23 cellular contexts compared by ENCODE assay signal in the genomic region with DNA sequence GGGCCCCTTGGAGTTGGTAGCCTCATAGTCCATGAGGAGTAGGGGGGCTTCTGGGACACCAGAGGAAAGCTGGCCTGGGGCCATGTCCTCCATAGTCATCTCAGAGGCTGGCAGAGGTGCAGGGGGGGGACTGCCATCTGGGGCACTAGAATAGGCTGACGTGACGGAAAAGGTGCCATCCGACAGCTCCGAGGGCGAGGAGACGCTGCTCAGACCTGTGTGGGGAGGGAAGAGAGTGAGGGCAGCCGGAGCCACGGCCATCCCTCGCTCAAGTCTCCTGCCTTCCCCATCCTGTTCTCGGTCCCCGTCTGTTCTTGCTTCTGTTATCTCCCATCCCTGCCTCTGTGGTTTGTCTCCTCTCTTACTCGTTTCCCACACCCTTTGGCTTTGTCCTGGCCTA. TPM values are rescaled to one million over a fixed set of nuclear protein-coding genes. Genes with fewer than 3 reads are reported as not detected.
DNase-seq lines count a peak whose midpoint lies in the region; ATAC-seq, FAIRE-seq and TF ChIP-seq lines count a peak whose summit lies in the region.
"Had no signal": no experiment of that assay in that cellular context is flagged by ENCODE, and none has a peak within 500 bp of the region (broad histone marks: within the 10 kb centered on the region; RNA-seq: fewer than 3 reads in every experiment).

No MANE protein-coding gene starts in this region.

- ATAC-seq in A549 (no peak), GM19035 (IDR thresholded peaks at IDR 0.05; ENCODE audit: unreplicated experiment) (no peak)
- ATAC-seq: CD8-positive, alpha-beta T cell; esophagus mucosa; left cardiac atrium had no signal

- H3K4me2 ChIP-seq in A549 (no peak overlapping the region), H9 (ENCODE audit: insufficient read depth, insufficient read length, low read length) (peak overlapping the region; percentile 4), endothelial cell of umbilical vein (ENCODE audit: insufficient read depth, low read length) (no peak overlapping the region)

- no peak overlapping the region for H2BK120ac ChIP-seq in H9 (ENCODE audit: low read depth, low read length, poor library complexity, severe bottlenecking)

- no peak for TF ChIP-seq POLR2A in A549 (IDR thresholded peaks at IDR 0.05; ENCODE audit: low read length)
- TF ChIP-seq POLR2A in endothelial cell of umbilical vein (IDR thresholded peaks at IDR 0.05; ENCODE audit: low read depth, low read length): no peak

- intact Hi-C loops in endothelial cell of umbilical vein (cut with micrococcal nuclease): no loop called here

- peak overlapping the region in 1 of 2 experiments; percentile 73; a peak in 4 of 5 replicates for H3K4me3 Mint-ChIP-seq in H9
- H3K4me3 Mint-ChIP-seq: activated CD4-positive, alpha-beta T cell treated with anti-CD3 and anti-CD28 coated beads, Interleukin-2, amount 10 ng/mL, durations not matched to agents 24 days and 14 days; CD8-positive, alpha-beta T cell; central memory CD8-positive, alpha-beta T cell had no signal

- no peak overlapping the region for H3K23ac ChIP-seq in H9 (ENCODE audit: insufficient read length, low read depth, low read length)

- no peak for TF ChIP-seq EP300 in A549 (IDR thresholded peaks at IDR 0.05)

- peaks cover 43% of the 10 kb centered on the region for H3K27me3 Mint-ChIP-seq in H9 (ENCODE audit: low read depth)
- H3K27me3 Mint-ChIP-seq: activated CD4-positive, alpha-beta T cell treated with anti-CD3 and anti-CD28 coated beads, Interleukin-2, amount 10 ng/mL, durations not matched to agents 24 days and 14 days; central memory CD8-positive, alpha-beta T cell had no signal

- no peak for TF ChIP-seq CTCF in A549 (IDR thresholded peaks at IDR 0.05)
- TF ChIP-seq CTCF in H9 (conservative IDR thresholded peaks at IDR 0.05): no peak
- no peak for TF ChIP-seq CTCF in endothelial cell of umbilical vein (IDR thresholded peaks at IDR 0.05; ENCODE audit: extremely low read depth in 1 of 2, insufficient read depth in 1 of 2, low read depth in 1 of 2, low read length in 2 of 2)
- TF ChIP-seq CTCF in neutrophil (IDR thresholded peaks at IDR 0.05): no peak
- no peak for TF ChIP-seq CTCF in BE2C (IDR thresholded peaks at IDR 0.05; ENCODE audit: low read depth, low read length)

- H3K9me1 ChIP-seq in endothelial cell of umbilical vein (replicated peaks; ENCODE audit: control insufficient read depth, extremely low read depth, insufficient read depth, low read length): no peaks in the 10 kb centered on the region

- H2BK12ac ChIP-seq in H9 (ENCODE audit: insufficient read length, low read depth, low read length): no peak overlapping the region

- H3K4me3 ChIP-seq in A549 (no peak overlapping the region), endothelial cell of umbilical vein (replicated peaks in 1 of 3; ENCODE audit: insufficient read depth in 1 of 3, low read depth in 1 of 3, low read length in 3 of 3) (no peak overlapping the region), neutrophil (ENCODE audit: low read depth in 1 of 2, low read length in 1 of 2) (no peak overlapping the region), BE2C (ENCODE audit: low read depth, low read length) (no peak overlapping the region)
- H3K4me3 ChIP-seq: testis had no signal

- dilution Hi-C loops in endothelial cell of umbilical vein (cut with MboI; ENCODE audit: extremely low pct_ligation_motif_present, low sequenced_read_pairs): no loop called here

- peaks cover 31% of the 10 kb centered on the region in 2 experiments for H3K4me1 Mint-ChIP-seq in H9

- POLR2A ChIA-PET in A549 (lab: Yijun Ruan, JAX): no interaction called here
- POLR2A ChIA-PET in endothelial cell of umbilical vein (lab: Charles Lee): no interaction called here

- H2BK15ac ChIP-seq in H9 (ENCODE audit: low read depth, low read length): no peak overlapping the region

- H3K79me2 ChIP-seq in H9 (ENCODE audit: insufficient read depth, low read length) (peaks cover 2% of the 10 kb centered on the region; the same call in 1 of the 2 replicates), endothelial cell of umbilical vein (ENCODE audit: control insufficient read depth, insufficient read depth, low read length) (peaks cover 4% of the 10 kb centered on the region)

- no peaks in the 10 kb centered on the region for H3K9me3 Mint-ChIP-seq in H9
- H3K9me3 Mint-ChIP-seq: activated CD4-positive, alpha-beta T cell treated with anti-CD3 and anti-CD28 coated beads, Interleukin-2, amount 10 ng/mL, durations not matched to agents 24 days and 14 days; CD8-positive, alpha-beta T cell; central memory CD8-positive, alpha-beta T cell had no signal

- no peak for DNase-seq in A549 (ENCODE audit: low read depth in 1 of 2, low spot score in 1 of 2)
- no peak for DNase-seq in H9
- DNase-seq in endothelial cell of umbilical vein (ENCODE audit: low read depth, low spot score): no peak
- no peak for DNase-seq in NCI-H2029 (lab: John Stamatoyannopoulos, UW)
- no peak for DNase-seq in BE2C
- DNase-seq: activated CD4-positive, alpha-beta T cell treated with anti-CD3 and anti-CD28 coated beads, Interleukin-2, amount 10 ng/mL, durations not matched to agents 24 days and 14 days; activated effector memory CD4-positive, alpha-beta T cell treated with Interleukin-2 at 50 U/mL for 16 hours; CD8-positive, alpha-beta T cell; DMS79; KG1; left cardiac atrium; midbrain; NCI-H1930; NCI-H345; NCI-H82; OCI-M1; testis had no signal

- H3K9ac ChIP-seq in H9 (ENCODE audit: extremely low read depth, insufficient read length, low read length) (no peak overlapping the region), endothelial cell of umbilical vein (replicated peaks; ENCODE audit: extremely low read depth, insufficient read depth, low read length) (no peak overlapping the region)

- H3T11ph ChIP-seq in H9 (ENCODE audit: low read length): no peak overlapping the region

- TSS peak; percentile 1 for BruUV-seq in endothelial cell of umbilical vein (replicated peaks; lab: Mats Ljungman, UMichigan)

- H3K4me1 ChIP-seq in A549: peaks cover 15% of the 10 kb centered on the region
- H3K4me1 ChIP-seq in H9 (ENCODE audit: insufficient read depth, low read length): peaks cover 10% of the 10 kb centered on the region; the same call in 1 of the 2 replicates
- H3K4me1 ChIP-seq in endothelial cell of umbilical vein (ENCODE audit: control insufficient read depth, extremely low read depth, insufficient read depth, low read length): peaks cover 16% of the 10 kb centered on the region
- peaks cover 37 to 40% of the 10 kb centered on the region in 2 experiments for H3K4me1 ChIP-seq in neutrophil (ENCODE audit: control insufficient read depth in 1 of 2, insufficient read depth in 1 of 2, low read depth in 1 of 2, low read length in 1 of 2)
- H3K4me1 ChIP-seq in BE2C: no peaks in the 10 kb centered on the region

- no peaks in the 10 kb centered on the region for H3K79me1 ChIP-seq in H9 (ENCODE audit: insufficient read depth, low read depth, low read length, poor library complexity, severe bottlenecking)

- H2AFZ ChIP-seq in H9 (ENCODE audit: low read length) (no peak overlapping the region), endothelial cell of umbilical vein (ENCODE audit: low read depth, low read length) (no peak overlapping the region)

- peaks cover 15% of the 10 kb centered on the region for H3K23me2 ChIP-seq in H9 (ENCODE audit: insufficient read length, low read depth, low read length, poor library complexity, severe bottlenecking)

- no peak overlapping the region for H2BK20ac ChIP-seq in H9 (ENCODE audit: low read depth, low read length, poor library complexity, severe bottlenecking)

- H3K4ac ChIP-seq in H9 (ENCODE audit: low read depth, low read length): no peak overlapping the region

- FAIRE-seq in A549 (lab: Jason Lieb, UNC): no peak
- no peak for FAIRE-seq in endothelial cell of umbilical vein (lab: Jason Lieb, UNC)
- FAIRE-seq: GM12892, H1 had no signal

- no peak overlapping the region for H4K91ac ChIP-seq in H9 (ENCODE audit: insufficient read length, low read depth, low read length)

- H4K20me1 ChIP-seq in H9 (ENCODE audit: control insufficient read depth, insufficient read depth, insufficient read length) (no peaks in the 10 kb centered on the region), endothelial cell of umbilical vein (replicated peaks; ENCODE audit: control insufficient read depth, extremely low read depth, insufficient read depth, low read length) (no peaks in the 10 kb centered on the region)

- WGBS in A549 (ENCODE audit: missing lambda C conversion rate): 94% methylated on average over 12 of the region's 12 CpGs
- WGBS in H9 (ENCODE audit: extremely low coverage, insufficient read length, low lambda C conversion rate): no CpG with 5 or more reads among the region's 12 CpGs

- H2BK5ac ChIP-seq in H9 (ENCODE audit: insufficient read length, low read length): no peak overlapping the region

- no peak overlapping the region for H4K5ac ChIP-seq in H9 (ENCODE audit: insufficient read length, low read depth, low read length)

- TF ChIP-seq RAD21 in A549 (conservative IDR thresholded peaks at IDR 0.05 in 1 of 2, IDR thresholded peaks at IDR 0.05 in 1 of 2): no peak

- CTCF ChIA-PET in A549 (lab: Yijun Ruan, JAX) (interaction anchor here (0.6 to 11.2 kb wide), 6 partner anchors 7 to 90 kb away, joined by 3 to 148 read pairs (median 19); partner anchors contain the start of gene CAMTA2), endothelial cell of umbilical vein (lab: Charles Lee) (no interaction called here)

- H3K36me3 ChIP-seq in endothelial cell of umbilical vein (ENCODE audit: control insufficient read depth in 2 of 2, extremely low read depth in 1 of 2, insufficient read depth in 2 of 2, low read length in 2 of 2): peaks cover 13 to 42% of the 10 kb centered on the region in 2 experiments
- H3K36me3 ChIP-seq in neutrophil: peaks cover 80% of the 10 kb centered on the region
- no peaks in the 10 kb centered on the region for H3K36me3 ChIP-seq in BE2C

- H3K27ac Mint-ChIP-seq in H9: peak overlapping the region; percentile 83 to 98 (median 88); a peak in 6 of 7 replicates
- H3K27ac Mint-ChIP-seq: activated CD4-positive, alpha-beta T cell treated with anti-CD3 and anti-CD28 coated beads, Interleukin-2, amount 10 ng/mL, durations not matched to agents 24 days and 14 days; CD8-positive, alpha-beta T cell had no signal

- H3K56ac ChIP-seq in H9 (ENCODE audit: insufficient read length, low read depth, low read length): no peak overlapping the region

- H3K18ac ChIP-seq in H9 (ENCODE audit: insufficient read length, low read depth, low read length): no peak overlapping the region

- peaks cover 12% of the 10 kb centered on the region; the same call in 1 of the 2 replicates for H3K27me3 ChIP-seq in H9 (ENCODE audit: insufficient read depth, low read length)
- no peaks in the 10 kb centered on the region for H3K27me3 ChIP-seq in endothelial cell of umbilical vein (ENCODE audit: control insufficient read depth in 2 of 2, insufficient read depth in 2 of 2, low read length in 2 of 2)
- no peaks in the 10 kb centered on the region for H3K27me3 ChIP-seq in neutrophil
- H3K27me3 ChIP-seq in BE2C: no peaks in the 10 kb centered on the region
- H3K27me3 ChIP-seq: testis had no signal

- H3K14ac ChIP-seq in H9 (ENCODE audit: insufficient read depth, low read length): peak overlapping the region; percentile 2; the same call in 1 of the 2 replicates

- H3K27ac ChIP-seq in A549 (no peak overlapping the region), H9 (ENCODE audit: insufficient read length, low read depth, low read length) (no peak overlapping the region), endothelial cell of umbilical vein (ENCODE audit: insufficient read depth, low read depth, low read length) (no peak overlapping the region), neutrophil (peak overlapping the region; percentile 81)
- H3K27ac ChIP-seq: testis had no signal

- H3K9me3 ChIP-seq in A549 (no peaks in the 10 kb centered on the region), H9 (ENCODE audit: control insufficient read depth, low read depth, low read length) (no peaks in the 10 kb centered on the region), endothelial cell of umbilical vein (replicated peaks; ENCODE audit: control insufficient read depth, insufficient read depth, low read length) (no peaks in the 10 kb centered on the region), neutrophil (no peaks in the 10 kb centered on the region), BE2C (no peaks in the 10 kb centered on the region)
- H3K9me3 ChIP-seq: testis had no signal

- H3K36me3 Mint-ChIP-seq in H9 (ENCODE audit: insufficient read depth in 1 of 3, low read depth in 3 of 3): peaks cover 20 to 42% (median 24%) of the 10 kb centered on the region in 3 experiments

- H2AK5ac ChIP-seq in H9 (ENCODE audit: insufficient read length, low read length): no peak overlapping the region

- H4K8ac ChIP-seq in H9 (replicated peaks; ENCODE audit: insufficient read length, low read depth, low read length): no peak overlapping the region

RNA-seq across cellular contexts. Expression of gene SPAG7, which starts 4.7 kb away (rescaled TPM):
- polyA plus RNA-seq in A549 (2011; rRNA removed) (72.6 and 94.9 TPM in 2 replicates), A549 (2017; fragmentation: RNase III; extraction: RNeasy Plus Mini Kit Qiagen cat#74134 plus additional on column Dnase treatment) (101 to 102 TPM (median 102 TPM) in 3 replicates), endothelial cell of umbilical vein (58.4 and 68.6 TPM in 2 replicates)
- polyA plus RNA-seq in A549 (2012; cell fraction: cytosol; rRNA removed): 83.2 and 107 TPM in 2 replicates
- 65.1 and 68.1 TPM in 2 replicates for polyA plus RNA-seq in A549 (2012; cell fraction: nucleus; rRNA removed)
- 32.7 and 36.0 TPM in 2 replicates for polyA minus RNA-seq in A549 (2011; rRNA and poly(A)+ RNA removed)
- total RNA-seq in H9 (2021) (102 and 105 TPM in 2 replicates), endothelial cell of umbilical vein (65.1 and 75.2 TPM in 2 replicates)
- polyA plus RNA-seq in endothelial cell of umbilical vein (2011; cell fraction: cytosol; rRNA removed): 107 and 110 TPM in 2 replicates
- polyA plus RNA-seq in endothelial cell of umbilical vein (2011; cell fraction: nucleus; rRNA removed): 80.7 and 94.6 TPM in 2 replicates
- polyA plus RNA-seq in endothelial cell of umbilical vein (2012): 72.7 and 84.3 TPM in 2 replicates
- polyA minus RNA-seq in endothelial cell of umbilical vein: 31.5 and 31.8 TPM in 2 replicates
- polyA minus RNA-seq in endothelial cell of umbilical vein (2011; cell fraction: cytosol; rRNA and poly(A)+ RNA removed): 18.1 TPM
- 13.0 and 19.6 TPM in 2 replicates for polyA minus RNA-seq in endothelial cell of umbilical vein (2011; cell fraction: nucleus; rRNA and poly(A)+ RNA removed)
- polyA plus RNA-seq in BE2C (2012; ENCODE audit: insufficient read depth, insufficient read length, low read depth): 43.8 TPM

RNA-seq across cellular contexts. Expression of gene CAMTA2, which starts 15.2 kb away (rescaled TPM):
- polyA plus RNA-seq in A549 (2011; rRNA removed) (12.4 and 17.7 TPM in 2 replicates), A549 (2017; fragmentation: RNase III; extraction: RNeasy Plus Mini Kit Qiagen cat#74134 plus additional on column Dnase treatment) (30.1 to 33.8 TPM (median 30.3 TPM) in 3 replicates), endothelial cell of umbilical vein (33.8 and 47.2 TPM in 2 replicates)
- polyA plus RNA-seq in A549 (2012; cell fraction: cytosol; rRNA removed): 25.8 and 28.1 TPM in 2 replicates
- polyA plus RNA-seq in A549 (2012; cell fraction: nucleus; rRNA removed): 133 and 137 TPM in 2 replicates
- 14.2 and 16.1 TPM in 2 replicates for polyA minus RNA-seq in A549 (2011; rRNA and poly(A)+ RNA removed)
- total RNA-seq in H9 (2021) (13.7 and 15.6 TPM in 2 replicates), endothelial cell of umbilical vein (51.0 and 56.7 TPM in 2 replicates)
- polyA plus RNA-seq in endothelial cell of umbilical vein (2011; cell fraction: cytosol; rRNA removed): 13.0 and 19.6 TPM in 2 replicates
- polyA plus RNA-seq in endothelial cell of umbilical vein (2011; cell fraction: nucleus; rRNA removed): 118 and 122 TPM in 2 replicates
- polyA plus RNA-seq in endothelial cell of umbilical vein (2012): 32.6 and 43.6 TPM in 2 replicates
- polyA minus RNA-seq in endothelial cell of umbilical vein: 20.5 and 32.0 TPM in 2 replicates
- 17.9 TPM for polyA minus RNA-seq in endothelial cell of umbilical vein (2011; cell fraction: cytosol; rRNA and poly(A)+ RNA removed)
- 34.1 and 47.1 TPM in 2 replicates for polyA minus RNA-seq in endothelial cell of umbilical vein (2011; cell fraction: nucleus; rRNA and poly(A)+ RNA removed)
- 31.3 TPM for polyA plus RNA-seq in BE2C (2012; ENCODE audit: insufficient read depth, insufficient read length, low read depth)

RNA-seq across cellular contexts. Expression of gene ENO3, which starts 21.4 kb away (rescaled TPM):
- polyA plus RNA-seq in A549 (2011; rRNA removed) (52.5 and 53.5 TPM in 2 replicates), A549 (2017; fragmentation: RNase III; extraction: RNeasy Plus Mini Kit Qiagen cat#74134 plus additional on column Dnase treatment) (79.0 to 109 TPM (median 102 TPM) in 3 replicates), endothelial cell of umbilical vein (5.9 and 6.5 TPM in 2 replicates)
- polyA plus RNA-seq in A549 (2012; cell fraction: cytosol; rRNA removed): 56.8 and 60.6 TPM in 2 replicates
- 195 and 252 TPM in 2 replicates for polyA plus RNA-seq in A549 (2012; cell fraction: nucleus; rRNA removed)
- polyA minus RNA-seq in A549 (2011; rRNA and poly(A)+ RNA removed): 35.8 and 39.2 TPM in 2 replicates
- total RNA-seq in H9 (2021) (20.7 and 25.4 TPM in 2 replicates), endothelial cell of umbilical vein (5.1 and 5.5 TPM in 2 replicates)
- 1.6 and 2.1 TPM in 2 replicates for polyA plus RNA-seq in endothelial cell of umbilical vein (2011; cell fraction: cytosol; rRNA removed)
- polyA plus RNA-seq in endothelial cell of umbilical vein (2011; cell fraction: nucleus; rRNA removed): 42.3 and 47.5 TPM in 2 replicates
- 4.4 and 4.5 TPM in 2 replicates for polyA plus RNA-seq in endothelial cell of umbilical vein (2012)
- polyA minus RNA-seq in endothelial cell of umbilical vein: 1.4 and 2.1 TPM in 2 replicates
- 30.8 TPM for polyA minus RNA-seq in endothelial cell of umbilical vein (2011; cell fraction: cytosol; rRNA and poly(A)+ RNA removed)
- polyA minus RNA-seq in endothelial cell of umbilical vein (2011; cell fraction: nucleus; rRNA and poly(A)+ RNA removed): 2.9 and 4.3 TPM in 2 replicates
- 119 TPM for polyA plus RNA-seq in BE2C (2012; ENCODE audit: insufficient read depth, insufficient read length, low read depth)

RNA-seq across cellular contexts. Expression of gene PFN1, which starts 24.0 kb away (rescaled TPM):
- 1,417 and 1,732 TPM in 2 replicates for polyA plus RNA-seq in A549 (2011; rRNA removed)
- 3,514 and 3,904 TPM in 2 replicates for polyA plus RNA-seq in A549 (2012; cell fraction: cytosol; rRNA removed)
- 1,698 and 2,342 TPM in 2 replicates for polyA plus RNA-seq in A549 (2012; cell fraction: nucleus; rRNA removed)
- 3,195 to 3,341 TPM (median 3,230 TPM) in 3 replicates for polyA plus RNA-seq in A549 (2017; fragmentation: RNase III; extraction: RNeasy Plus Mini Kit Qiagen cat#74134 plus additional on column Dnase treatment)
- 1,279 and 1,360 TPM in 2 replicates for polyA minus RNA-seq in A549 (2011; rRNA and poly(A)+ RNA removed)
- 1,149 and 1,217 TPM in 2 replicates for total RNA-seq in H9 (2021)
- total RNA-seq in endothelial cell of umbilical vein: 1,167 and 1,191 TPM in 2 replicates
- polyA plus RNA-seq in endothelial cell of umbilical vein: 1,577 and 1,770 TPM in 2 replicates
- polyA plus RNA-seq in endothelial cell of umbilical vein (2011; cell fraction: cytosol; rRNA removed): 1,411 and 1,601 TPM in 2 replicates
- polyA plus RNA-seq in endothelial cell of umbilical vein (2011; cell fraction: nucleus; rRNA removed): 507 and 521 TPM in 2 replicates
- 1,624 and 1,668 TPM in 2 replicates for polyA plus RNA-seq in endothelial cell of umbilical vein (2012)
- polyA minus RNA-seq in endothelial cell of umbilical vein: 559 and 621 TPM in 2 replicates
- 1,189 TPM for polyA minus RNA-seq in endothelial cell of umbilical vein (2011; cell fraction: cytosol; rRNA and poly(A)+ RNA removed)
- 141 and 191 TPM in 2 replicates for polyA minus RNA-seq in endothelial cell of umbilical vein (2011; cell fraction: nucleus; rRNA and poly(A)+ RNA removed)
- polyA plus RNA-seq in BE2C (2012; ENCODE audit: insufficient read depth, insufficient read length, low read depth): 1,200 TPM

RNA-seq across cellular contexts. Expression of gene INCA1, which starts 25.0 kb away (rescaled TPM):
- polyA plus RNA-seq in A549 (2011; rRNA removed): 0.66 and 0.86 TPM in 2 replicates
- polyA plus RNA-seq in A549 (2012; cell fraction: cytosol; rRNA removed): 0.75 and 1.3 TPM in 2 replicates
- polyA plus RNA-seq in A549 (2012; cell fraction: nucleus; rRNA removed): 1.7 and 2.0 TPM in 2 replicates
- polyA plus RNA-seq in A549 (2017; fragmentation: RNase III; extraction: RNeasy Plus Mini Kit Qiagen cat#74134 plus additional on column Dnase treatment): 1.1 to 1.3 TPM (median 1.1 TPM) in 3 replicates
- polyA minus RNA-seq in A549 (2011; rRNA and poly(A)+ RNA removed): 0.58 and 1.6 TPM in 2 replicates
- total RNA-seq in H9 (2021): 1.3 and 1.5 TPM in 2 replicates
- 0.71 and 1.0 TPM in 2 replicates for total RNA-seq in endothelial cell of umbilical vein
- polyA plus RNA-seq in endothelial cell of umbilical vein: 0.99 and 1.0 TPM in 2 replicates
- polyA plus RNA-seq in endothelial cell of umbilical vein (2011; cell fraction: cytosol; rRNA removed): 0.54 and 0.97 TPM in 2 replicates
- polyA plus RNA-seq in endothelial cell of umbilical vein (2011; cell fraction: nucleus; rRNA removed): 4.6 and 5.7 TPM in 2 replicates
- 0.95 and 2.3 TPM in 2 replicates for polyA plus RNA-seq in endothelial cell of umbilical vein (2012)
- 0.89 and 1.4 TPM in 2 replicates for polyA minus RNA-seq in endothelial cell of umbilical vein
- polyA minus RNA-seq in endothelial cell of umbilical vein (2011; cell fraction: cytosol; rRNA and poly(A)+ RNA removed): not detected
- 0.72 TPM in 1 of 2 replicates, not detected in the other for polyA minus RNA-seq in endothelial cell of umbilical vein (2011; cell fraction: nucleus; rRNA and poly(A)+ RNA removed)
- 0.45 TPM for polyA plus RNA-seq in BE2C (2012; ENCODE audit: insufficient read depth, insufficient read length, low read depth)
- total RNA-seq: esophagus mucosa had no signal
